In the genomic region with DNA sequence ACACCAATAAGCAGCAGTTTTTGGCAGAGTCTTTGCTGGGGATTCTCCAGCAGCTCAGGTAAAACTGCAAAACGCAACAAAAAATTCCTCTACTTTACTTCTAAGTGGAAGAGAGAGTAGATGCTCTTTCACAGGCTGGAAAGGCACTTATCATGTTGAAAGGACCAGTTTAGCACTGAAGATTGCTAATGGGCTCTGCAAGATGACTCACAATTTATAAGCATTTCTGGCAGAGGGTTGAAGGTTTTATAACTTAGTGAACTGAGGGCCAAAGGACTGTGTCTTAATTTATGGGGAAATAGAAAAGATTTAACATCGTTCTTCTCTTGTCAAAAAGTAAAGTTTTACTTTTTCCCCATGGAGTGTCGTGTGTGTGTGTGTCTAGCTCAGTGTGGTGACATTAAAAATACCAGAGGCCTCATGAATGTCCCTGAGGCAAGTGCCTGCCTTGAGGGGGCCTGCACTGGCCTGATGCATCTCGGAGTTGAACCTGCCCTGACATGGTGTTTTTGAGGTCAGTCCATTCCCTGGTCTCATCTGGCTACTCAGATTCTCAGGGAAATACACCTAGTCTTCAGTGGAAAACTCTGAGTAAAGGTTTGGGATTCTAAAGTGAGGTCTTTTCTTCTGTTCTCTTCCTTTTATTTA, we compare ENCODE assay signal across 1 cellular context.
TF ChIP-seq lines count a peak whose summit lies in the region.

No MANE protein-coding gene starts in this region.

TF ChIP-seq in H1, 55 proteins besides CTCF, POLR2A, EP300 and RAD21:
- TF ChIP-seq CHD1 (IDR thresholded peaks at IDR 0.05; ENCODE audit: low read depth, low read length): no peak
